In genomic region chr2:12507295-12507694, GRCh38 we compare ENCODE assay signal across 8 cellular contexts.
DNase-seq lines count a peak whose midpoint lies in the region; ATAC-seq, FAIRE-seq and TF ChIP-seq lines count a peak whose summit lies in the region.

No MANE protein-coding gene starts in this region.

- no peaks in the 10 kb centered on the region for H3K27me3 ChIP-seq in brain microvascular endothelial cell (replicated peaks)

- no peak overlapping the region for H3K27ac Mint-ChIP-seq in naive B cell

- no peak for TF ChIP-seq POLR2A in GM12891 (IDR thresholded peaks at IDR 0.05; ENCODE audit: low read depth, low read length)

- ATAC-seq in HG02642 (IDR thresholded peaks at IDR 0.05; ENCODE audit: poor library complexity, unreplicated experiment) (peak; percentile 74), naive B cell (ENCODE audit: low read depth in 2 of 2) (peak; percentile 64 to 71)

- no peak overlapping the region for H3K27ac ChIP-seq in brain microvascular endothelial cell

- peaks cover 0 to 6% (median 1%) of the 10 kb centered on the region in 7 donors for H3K9me3 Mint-ChIP-seq in naive B cell

- DNase-seq in GM12891 (ENCODE audit: insufficient read length, low spot score) (no peak), NCI-H226 (peak; percentile 88), naive B cell (no peak), brain microvascular endothelial cell (no peak), NCI-H1092 treated with DMSO at 0.1 percent for 48 hours (lab: John Stamatoyannopoulos, UW) (no peak), iPS-NIHi11 (ENCODE audit: low spot score) (no peak)
- DNase-seq in activated T-cell treated with anti-CD3 and anti-CD28 coated beads, Interleukin-2, amount 50 U/mL, for 48 hours: peak; percentile 84 to 86

- H3K36me3 Mint-ChIP-seq in naive B cell: peaks cover 5 to 21% of the 10 kb centered on the region in 2 donors

- in situ Hi-C loops in brain microvascular endothelial cell (cut with HindIII; ENCODE audit: low pct_ligation_motif_present, low sequenced_read_pairs): no loop called here

- FAIRE-seq in GM12891 (lab: Jason Lieb, UNC): peak; percentile 83

- H3K4me1 Mint-ChIP-seq in naive B cell: peaks cover 28 to 36% (median 34%) of the 10 kb centered on the region in 3 donors

- no peak overlapping the region for H3K4me3 ChIP-seq in brain microvascular endothelial cell (ENCODE audit: low read depth, low read length)

- peaks cover 36 to 64% (median 55%) of the 10 kb centered on the region in 3 donors for H3K27me3 Mint-ChIP-seq in naive B cell

- TF ChIP-seq CTCF in brain microvascular endothelial cell (IDR thresholded peaks at IDR 0.05; ENCODE audit: low read depth, low read length, missing control alignments): no peak

- no peak overlapping the region for H3K4me3 Mint-ChIP-seq in naive B cell

- no peaks in the 10 kb centered on the region for H3K36me3 ChIP-seq in brain microvascular endothelial cell (replicated peaks)

TF ChIP-seq in GM12891, 5 proteins besides CTCF, POLR2A, EP300 and RAD21:
- TF ChIP-seq SPI1 (IDR thresholded peaks at IDR 0.05; ENCODE audit: low read depth, low read length) (no peak), PAX5 (IDR thresholded peaks at IDR 0.05; ENCODE audit: insufficient read depth, low read length, severe bottlenecking) (peak; percentile 52), POU2F2 (IDR thresholded peaks at IDR 0.05; ENCODE audit: low read depth, low read length) (peak; percentile 56; the same call in 1 of the 2 replicates)

Comparison
In these comparisons a context has a peak if more than half of its experiments do, and no peak if none do; other contexts are left out.
1. DNase-seq: peak in NCI-H226 (single experiment) and activated T-cell treated with anti-CD3 and anti-CD28 coated beads, Interleukin-2, amount 50 U/mL, for 48 hours (2 of 2); none in GM12891 (single experiment), naive B cell (single experiment), brain microvascular endothelial cell (single experiment), NCI-H1092 treated with DMSO at 0.1 percent for 48 hours (single experiment) and iPS-NIHi11 (single experiment).